ENCODE assay signal across 8 cellular contexts in genomic region chr20:58892126-58892931, GRCh38. TPM values are rescaled to one million over a fixed set of nuclear protein-coding genes. Genes with fewer than 3 reads are reported as not detected.
A peak's percentile ranks its signal among the peaks of the same experiment; 100 is the strongest.
DNase-seq lines count a peak whose midpoint lies in the region; ATAC-seq and TF ChIP-seq lines count a peak whose summit lies in the region.

No MANE protein-coding gene starts in this region.

- no peak for ATAC-seq in GM18511 (IDR thresholded peaks at IDR 0.05; ENCODE audit: unreplicated experiment)

- H3K4me1 ChIP-seq in ascending aorta = peaks cover 4 to 38% of the 10 kb centered on the region in 2 donors
- peaks cover 0 to 57% (median 49%) of the 10 kb centered on the region in 4 donors for H3K4me1 ChIP-seq in sigmoid colon

- TF ChIP-seq POLR2A in sigmoid colon (IDR thresholded peaks at IDR 0.05) = no peak

- H3K27me3 ChIP-seq in ascending aorta (no peaks in the 10 kb centered on the region), sigmoid colon (no peaks in the 10 kb centered on the region)

- DNase-seq in SIG-M5 treated with dmso at 0.1 percent for 504 hours (lab: John Stamatoyannopoulos, UW; ENCODE audit: unreplicated experiment) (peak; percentile 79), SIG-M5 (lab: John Stamatoyannopoulos, UW) (no peak), NCI-H1092 (lab: John Stamatoyannopoulos, UW) (peak; percentile 65), T-helper 9 cell (peak; percentile 69), ascending aorta (ENCODE audit: low spot score in 2 of 2) (peak; percentile 42 to 89), hypothalamus (lab: John Stamatoyannopoulos, UW) (peak in 47 of 51 donors; percentile 11 to 79 (median 57)), sigmoid colon (peak; percentile 90)

- intact Hi-C loops in ascending aorta (cut with DNase I) (loop anchor here (5.0 to 10.0 kb wide), 3 partner anchors 140 to 1188 kb away; partner anchors contain the start of gene ATP5F1E), sigmoid colon (cut with DNase I) (loop anchor here (2.0 to 5.0 kb wide), 2 partner anchors 140 to 200 kb away; partner anchors contain the start of genes ATP5F1E and NPEPL1)

- H3K4me3 ChIP-seq in ascending aorta = peak overlapping the region; percentile 85 to 89
- H3K4me3 ChIP-seq in sigmoid colon = peak overlapping the region; percentile 84 to 94 (median 92)

- H3K9me3 ChIP-seq in ascending aorta (no peaks in the 10 kb centered on the region), sigmoid colon (no peaks in the 10 kb centered on the region)

- no peak for TF ChIP-seq CTCF in ascending aorta (IDR thresholded peaks at IDR 0.05)
- TF ChIP-seq CTCF in sigmoid colon (IDR thresholded peaks at IDR 0.05) = no peak

- peak overlapping the region; percentile 99 to 100 for H3K27ac ChIP-seq in ascending aorta
- peak overlapping the region; percentile 98 to 100 (median 99) for H3K27ac ChIP-seq in sigmoid colon

- 1% methylated on average over 50 of the region's 50 CpGs for WGBS in sigmoid colon, 2 donors

- H3K36me3 ChIP-seq in ascending aorta (no peaks in the 10 kb centered on the region), sigmoid colon (no peaks in the 10 kb centered on the region)

- no peak for TF ChIP-seq EP300 in sigmoid colon (IDR thresholded peaks at IDR 0.05)

RNA-seq across cellular contexts. Expression of gene GNAS, which starts 39.8 kb away (rescaled TPM):
- total RNA-seq in ascending aorta = 663 TPM
- 100 to 1,000 TPM; 449 to 808 (median 513) TPM for total RNA-seq in sigmoid colon
- polyA plus RNA-seq in sigmoid colon = 100 to 1,000 TPM; 535 to 680 (median 633) TPM

RNA-seq across cellular contexts. Expression of gene GNAS-AS1, which starts 41.6 kb away (rescaled TPM):
- total RNA-seq in ascending aorta (not detected), sigmoid colon (under 1 TPM in 2 of 4 donors, not detected in 2; 0.33 to 0.36 TPM)
- under 1 TPM in 1 of 3 donors, not detected in 2; 0.69 TPM for polyA plus RNA-seq in sigmoid colon
